Comparison of ENCODE assay signal across 28 cellular contexts in the genomic region with DNA sequence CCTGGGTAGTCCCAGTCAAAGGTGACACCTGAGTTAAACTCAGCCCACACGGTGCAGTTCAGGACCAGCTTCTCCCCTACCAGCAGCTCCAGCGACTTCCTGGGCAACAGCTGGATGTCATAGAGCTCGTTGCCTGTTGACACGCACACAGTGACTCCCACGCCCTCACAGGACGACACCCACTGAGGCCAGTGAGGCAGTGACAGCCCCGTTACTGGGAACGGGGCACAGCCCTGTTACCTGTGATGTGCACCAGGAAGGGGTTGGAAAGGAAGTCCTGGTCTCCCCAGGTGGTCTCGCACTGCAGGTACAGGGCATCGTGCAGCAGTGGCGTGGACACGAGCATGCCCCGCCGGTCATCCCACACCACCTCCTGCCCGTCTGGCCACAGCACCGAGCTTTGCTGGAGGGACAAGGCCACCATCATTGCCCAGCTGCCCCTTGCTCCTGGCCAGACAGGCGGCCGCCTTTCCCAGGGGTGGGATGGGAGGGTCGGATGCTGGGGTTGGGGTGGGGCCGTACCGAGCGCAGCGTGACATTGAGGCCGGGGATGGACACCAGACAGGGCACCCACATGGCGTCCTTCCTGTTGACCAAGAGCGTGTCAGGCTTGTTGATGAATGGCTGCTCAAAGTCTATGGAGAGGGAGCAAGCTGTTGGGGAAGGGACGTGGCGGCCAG. TPM values are rescaled to one million over a fixed set of nuclear protein-coding genes. Genes with fewer than 3 reads are reported as not detected.
"Had no signal": no experiment of that assay in that cellular context is flagged by ENCODE, and none has a peak within 500 bp of the region (broad histone marks: within the 10 kb centered on the region; RNA-seq: fewer than 3 reads in every experiment).

No MANE protein-coding gene starts in this region.

- H2AFZ ChIP-seq: neural progenitor cell had no signal

- FAIRE-seq: keratinocyte, small intestine had no signal

- H3K27ac ChIP-seq: coronary artery, esophagus squamous epithelium, neural progenitor cell, ovary, psoas muscle, right lobe of liver, suprapubic skin, transverse colon, upper lobe of right lung, vagina had no signal

- H3K4me3 ChIP-seq: coronary artery, esophagus squamous epithelium, neural progenitor cell, ovary, psoas muscle, right lobe of liver, suprapubic skin, transverse colon, upper lobe of right lung, vagina had no signal

- H3K27me3 ChIP-seq: neural progenitor cell, ovary, right lobe of liver, transverse colon, upper lobe of right lung, vagina had no signal

- H3K4me1 ChIP-seq: neural progenitor cell, psoas muscle, right lobe of liver, suprapubic skin, transverse colon, upper lobe of right lung, vagina had no signal

- ATAC-seq: naive thymus-derived CD4-positive, alpha-beta T cell; right lobe of liver; stimulated activated naive CD8-positive, alpha-beta T cell treated with anti-CD3 and anti-CD28 coated beads, Interleukin-15, amount 100 ng/mL, for 72 hours; upper lobe of right lung had no signal

- H3K9me3 ChIP-seq: esophagus squamous epithelium, ovary, psoas muscle, right lobe of liver, suprapubic skin, transverse colon, upper lobe of right lung, vagina had no signal

- H3K36me3 ChIP-seq: esophagus squamous epithelium, neural progenitor cell, ovary, right lobe of liver, suprapubic skin, transverse colon, upper lobe of right lung, vagina had no signal

- H3K9ac ChIP-seq: neural progenitor cell had no signal

- H3K4me2 ChIP-seq: neural progenitor cell had no signal

- DNase-seq: dermis blood vessel endothelial cell; effector memory CD4-positive, alpha-beta T cell; erythroblast; esophagus squamous epithelium; foreskin melanocyte; glutamatergic neuron; mesendoderm; midbrain; naive thymus-derived CD4-positive, alpha-beta T cell; nucleus accumbens; ovary; psoas muscle; right lobe of liver; small intestine; stimulated activated CD4-positive, alpha-beta T cell treated with anti-CD3 and anti-CD28 coated beads, Interleukin-15, amount 100 ng/mL, for 24 hours; stimulated activated CD4-positive, alpha-beta T cell treated with anti-CD3 and anti-CD28 coated beads, Interleukin-2, amount 100 ng/mL, for 48 hours; stimulated activated CD8-positive, alpha-beta memory T cell treated with anti-CD3 and anti-CD28 coated beads, Interleukin-4, amount 100 ng/mL, for 48 hours; stimulated activated naive CD4-positive, alpha-beta T cell; stimulated activated naive CD8-positive, alpha-beta T cell treated with anti-CD3 and anti-CD28 coated beads, Interleukin-15, amount 100 ng/mL, for 72 hours; transverse colon; upper lobe of right lung had no signal

RNA-seq across cellular contexts. Expression of a gene that starts 19.6 kb away (rescaled TPM):
- polyA plus RNA-seq: keratinocyte had no signal

RNA-seq across cellular contexts. Expression of a gene that starts 38.5 kb away (rescaled TPM):
- total RNA-seq: liver, renal cortical epithelial cell, transverse colon, vagina had no signal
- polyA plus RNA-seq: keratinocyte; naive thymus-derived CD4-positive, alpha-beta T cell; psoas muscle had no signal
